Comparison of ENCODE assay signal across 8 cellular contexts in genomic region chr3:49929333-49930240, GRCh38. TPM values are rescaled to one million over a fixed set of nuclear protein-coding genes. Genes with fewer than 3 reads are reported as not detected.
DNase-seq lines count a peak whose midpoint lies in the region; ATAC-seq and TF ChIP-seq lines count a peak whose summit lies in the region.

A gene with protein sequence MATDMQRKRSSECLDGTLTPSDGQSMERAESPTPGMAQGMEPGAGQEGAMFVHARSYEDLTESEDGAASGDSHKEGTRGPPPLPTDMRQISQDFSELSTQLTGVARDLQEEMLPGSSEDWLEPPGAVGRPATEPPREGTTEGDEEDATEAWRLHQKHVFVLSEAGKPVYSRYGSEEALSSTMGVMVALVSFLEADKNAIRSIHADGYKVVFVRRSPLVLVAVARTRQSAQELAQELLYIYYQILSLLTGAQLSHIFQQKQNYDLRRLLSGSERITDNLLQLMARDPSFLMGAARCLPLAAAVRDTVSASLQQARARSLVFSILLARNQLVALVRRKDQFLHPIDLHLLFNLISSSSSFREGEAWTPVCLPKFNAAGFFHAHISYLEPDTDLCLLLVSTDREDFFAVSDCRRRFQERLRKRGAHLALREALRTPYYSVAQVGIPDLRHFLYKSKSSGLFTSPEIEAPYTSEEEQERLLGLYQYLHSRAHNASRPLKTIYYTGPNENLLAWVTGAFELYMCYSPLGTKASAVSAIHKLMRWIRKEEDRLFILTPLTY (minus strand): TSS chr3:49929811. CDS start chr3:49913346, 16,465 bp downstream.

- peaks cover 12% of the 10 kb centered on the region for H3K4me1 ChIP-seq in OCI-LY3 (ENCODE audit: low read length)
- peaks cover 10% of the 10 kb centered on the region for H3K4me1 ChIP-seq in mucosa of descending colon (ENCODE audit: low read depth)

- H3K36me3 ChIP-seq in OCI-LY3 (replicated peaks; ENCODE audit: low read depth, low read length): no peaks in the 10 kb centered on the region
- H3K36me3 ChIP-seq in mucosa of descending colon (ENCODE audit: low read depth): no peaks in the 10 kb centered on the region

- peak; percentile 24 for DNase-seq in DMS 273 treated with DMSO at 0.1 percent for 48 hours (lab: John Stamatoyannopoulos, UW)
- peak in 73 of 76 experiments; percentile 58 to 95 (median 85) for DNase-seq in HUDEP-2 (lab: John Stamatoyannopoulos, UW; ENCODE audit: unreplicated experiment in 76 of 76)
- peak; percentile 81 for DNase-seq in activated T-cell treated with anti-CD3 and anti-CD28 coated beads for 24 hours (ENCODE audit: low read depth)
- peak; percentile 91 for DNase-seq in epithelial cell of esophagus (ENCODE audit: low read depth)
- DNase-seq in mucosa of descending colon: peak; percentile 95 to 98 (median 97)
- peak; percentile 86 for DNase-seq in stimulated activated CD8-positive, alpha-beta memory T cell treated with anti-CD3 and anti-CD28 coated beads, Interleukin-4, amount 100 ng/mL, for 24 hours (ENCODE audit: low read depth)

- TF ChIP-seq CTCF in OCI-LY3 (IDR thresholded peaks at IDR 0.05; ENCODE audit: low read depth, low read length) (peak; percentile 42), epithelial cell of esophagus (IDR thresholded peaks at IDR 0.05; ENCODE audit: insufficient read depth, low read depth, low read length, missing control alignments) (peak; percentile 41), mucosa of descending colon (IDR thresholded peaks at IDR 0.05) (peak; percentile 17)

- peaks cover 5% of the 10 kb centered on the region; the same call in 1 of the 2 replicates for H3K79me2 ChIP-seq in OCI-LY3 (ENCODE audit: low read length)

- no peaks in the 10 kb centered on the region for H3K27me3 ChIP-seq in OCI-LY3 (ENCODE audit: low read depth, low read length)

- no peaks in the 10 kb centered on the region for H3K9me3 ChIP-seq in OCI-LY3 (ENCODE audit: insufficient read depth, low read length)
- H3K9me3 ChIP-seq in mucosa of descending colon: no peaks in the 10 kb centered on the region

- H3K4me3 ChIP-seq in OCI-LY3 (ENCODE audit: low read length) (peak within 1 kb of the TSS; percentile 86), epithelial cell of esophagus (ENCODE audit: low read length) (peak within 1 kb of the TSS; percentile 82), mucosa of descending colon (peak within 1 kb of the TSS; percentile 63)

- no peaks in the 10 kb centered on the region for H4K20me1 ChIP-seq in OCI-LY3 (ENCODE audit: insufficient read depth, low read length)

- H2AFZ ChIP-seq in OCI-LY3 (ENCODE audit: low read depth, low read length): peak within 1 kb of the TSS; percentile 75

- peak within 1 kb of the TSS; percentile 57 for H3K27ac ChIP-seq in OCI-LY3 (ENCODE audit: low read length)

- H3K4me2 ChIP-seq in OCI-LY3 (ENCODE audit: low read length): peak within 1 kb of the TSS; percentile 72

- ATAC-seq in GM21381 (IDR thresholded peaks at IDR 0.05; ENCODE audit: unreplicated experiment) (peak; percentile 93), mucosa of descending colon (peak; percentile 97)

- peak within 1 kb of the TSS; percentile 76 for H3K9ac ChIP-seq in OCI-LY3 (ENCODE audit: low read length)

- intact Hi-C loops in mucosa of descending colon (cut with DNase I, micrococcal nuclease): no loop called here

RNA-seq across cellular contexts. Expression of the gene that starts here (rescaled TPM):
- 10 to 100 TPM in 1 of 3 donors, 1 to 10 TPM in 2; 6.9 to 13.3 (median 7.9) TPM for total RNA-seq in mucosa of descending colon

Comparison
In these comparisons a context has a peak if more than half of its experiments do, and no peak if none do; other contexts are left out.
1. Peak in every context shown above with its lines: DNase-seq, ATAC-seq, H3K4me3 ChIP-seq and H3K27ac ChIP-seq.
2. DNase-seq: peak in every context shown above with its lines; median percentile 97 in mucosa of descending colon; 91 in epithelial cell of esophagus; 86 in stimulated activated CD8-positive, alpha-beta memory T cell treated with anti-CD3 and anti-CD28 coated beads, Interleukin-4, amount 100 ng/mL, for 24 hours; 85 in HUDEP-2; 81 in activated T-cell treated with anti-CD3 and anti-CD28 coated beads for 24 hours; 24 in DMS 273 treated with DMSO at 0.1 percent for 48 hours.